In the genomic region with DNA sequence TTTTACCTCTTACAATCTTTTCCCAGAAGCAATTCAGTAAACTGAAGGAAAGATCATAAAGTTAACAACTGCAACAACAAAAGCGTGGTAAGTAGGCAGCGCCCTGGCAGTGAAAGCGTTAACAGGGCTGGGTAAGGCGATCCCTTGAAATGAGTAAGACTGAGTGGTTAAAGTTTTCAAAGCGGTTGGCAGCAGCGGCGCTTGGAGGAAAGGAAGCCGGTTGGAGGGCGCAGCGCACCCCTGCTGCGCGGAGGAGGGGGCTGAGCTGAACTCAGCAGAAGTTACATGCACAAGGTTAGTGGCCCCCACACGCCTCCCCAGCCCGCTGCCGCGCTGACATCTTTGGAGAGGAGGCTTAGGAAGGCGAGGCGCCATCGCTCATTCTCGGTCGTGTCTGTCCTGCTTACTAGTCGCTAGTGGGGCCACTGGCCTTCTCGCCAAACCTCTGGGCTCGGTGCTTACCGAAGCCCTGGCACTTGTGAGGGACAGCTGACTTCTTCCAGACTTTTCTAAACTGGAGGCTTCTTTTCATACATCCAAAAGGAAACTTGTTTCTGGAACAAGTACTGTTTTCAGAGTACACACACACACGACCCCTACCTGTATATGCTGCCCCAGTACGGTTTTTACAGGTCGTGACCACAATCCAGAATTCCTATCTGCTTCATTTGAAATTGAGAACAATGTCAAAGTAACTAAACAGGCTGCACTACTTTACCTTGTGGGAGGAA, we compare ENCODE assay signal across 8 cellular contexts. TPM values are rescaled to one million over a fixed set of nuclear protein-coding genes. Genes with fewer than 3 reads are reported as not detected.
DNase-seq lines count a peak whose midpoint lies in the region; ATAC-seq and TF ChIP-seq lines count a peak whose summit lies in the region.
"Had no signal": no experiment of that assay in that cellular context is flagged by ENCODE, and none has a peak within 500 bp of the region (broad histone marks: within the 10 kb centered on the region; RNA-seq: fewer than 3 reads in every experiment).

A gene with protein sequence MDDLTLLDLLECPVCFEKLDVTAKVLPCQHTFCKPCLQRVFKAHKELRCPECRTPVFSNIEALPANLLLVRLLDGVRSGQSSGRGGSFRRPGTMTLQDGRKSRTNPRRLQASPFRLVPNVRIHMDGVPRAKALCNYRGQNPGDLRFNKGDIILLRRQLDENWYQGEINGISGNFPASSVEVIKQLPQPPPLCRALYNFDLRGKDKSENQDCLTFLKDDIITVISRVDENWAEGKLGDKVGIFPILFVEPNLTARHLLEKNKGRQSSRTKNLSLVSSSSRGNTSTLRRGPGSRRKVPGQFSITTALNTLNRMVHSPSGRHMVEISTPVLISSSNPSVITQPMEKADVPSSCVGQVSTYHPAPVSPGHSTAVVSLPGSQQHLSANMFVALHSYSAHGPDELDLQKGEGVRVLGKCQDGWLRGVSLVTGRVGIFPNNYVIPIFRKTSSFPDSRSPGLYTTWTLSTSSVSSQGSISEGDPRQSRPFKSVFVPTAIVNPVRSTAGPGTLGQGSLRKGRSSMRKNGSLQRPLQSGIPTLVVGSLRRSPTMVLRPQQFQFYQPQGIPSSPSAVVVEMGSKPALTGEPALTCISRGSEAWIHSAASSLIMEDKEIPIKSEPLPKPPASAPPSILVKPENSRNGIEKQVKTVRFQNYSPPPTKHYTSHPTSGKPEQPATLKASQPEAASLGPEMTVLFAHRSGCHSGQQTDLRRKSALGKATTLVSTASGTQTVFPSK (plus strand): TSS at position 178 of the 731 bp plus-strand sequence. CDS start 1,351 bp downstream, outside the sequence.

- no TSS peak for BruUV-seq in Panc1 (replicated peaks; lab: Mats Ljungman, UMichigan)

- no peaks in the 10 kb centered on the region for H3K9me3 Mint-ChIP-seq in stimulated activated effector memory CD8-positive, alpha-beta T cell treated with anti-CD3 and anti-CD28 coated beads, Interleukin-12 subunit alpha, Interleukin-12 subunit beta, amount 100 ng/mL, for 72 hours
- H3K9me3 Mint-ChIP-seq: activated B cell treated with CpG ODN at 0.5 μM for 24 hours had no signal

- intact Hi-C loops in Panc1 (cut with micrococcal nuclease; ENCODE audit: unreplicated experiment): loop anchor here (5.0 kb wide), 1 partner anchor 99 kb away; a partner anchor contains a TSS
- intact Hi-C loops in left colon (cut with DNase I, micrococcal nuclease): no loop called here

- peaks cover 24% of the 10 kb centered on the region for H3K4me1 Mint-ChIP-seq in stimulated activated effector memory CD8-positive, alpha-beta T cell treated with anti-CD3 and anti-CD28 coated beads, Interleukin-12 subunit alpha, Interleukin-12 subunit beta, amount 100 ng/mL, for 72 hours
- H3K4me1 Mint-ChIP-seq: activated B cell treated with CpG ODN at 0.5 μM for 24 hours had no signal

- H3K27ac ChIP-seq in Panc1 (ENCODE audit: low read length): peak within 1 kb of the TSS; percentile 100

- DNase-seq in HCEC 1CT (peak; percentile 60), Panc1 (ENCODE audit: low read depth, low spot score) (no peak), cerebellar cortex (ENCODE audit: low spot score) (peak; percentile 82), left colon (peak; percentile 89 to 94), foreskin melanocyte (no peak)
- peak in 1 of 2 donors; percentile 58 for DNase-seq in stimulated activated effector memory CD8-positive, alpha-beta T cell treated with anti-CD3 and anti-CD28 coated beads, Interleukin-12 subunit alpha, Interleukin-12 subunit beta, amount 100 ng/mL, for 72 hours (ENCODE audit: low spot score in 2 of 2)
- DNase-seq: activated B cell treated with CpG ODN at 0.5 μM for 24 hours had no signal

- peaks cover 67% of the 10 kb centered on the region for H3K4me1 ChIP-seq in Panc1 (ENCODE audit: control insufficient read depth, insufficient read depth, low read length)

- ATAC-seq in Panc1 (peak; percentile 85), left colon (peak; percentile 72), HG03045 (IDR thresholded peaks at IDR 0.05; ENCODE audit: unreplicated experiment) (no peak)
- peak; percentile 63 for ATAC-seq in stimulated activated effector memory CD8-positive, alpha-beta T cell treated with anti-CD3 and anti-CD28 coated beads, Interleukin-12 subunit alpha, Interleukin-12 subunit beta, amount 100 ng/mL, for 72 hours

- in situ Hi-C loops in Panc1 (cut with HindIII; ENCODE audit: low pct_unique_long_range_greater_than_20kb, low sequenced_read_pairs): loop anchor here (5.0 kb wide), 1 partner anchor 84 kb away; no protein-coding TSS in a partner anchor

- H3K9me3 ChIP-seq in Panc1 (ENCODE audit: control insufficient read depth, insufficient read depth, low read depth, low read length): no peaks in the 10 kb centered on the region

- no peaks in the 10 kb centered on the region for H3K36me3 Mint-ChIP-seq in stimulated activated effector memory CD8-positive, alpha-beta T cell treated with anti-CD3 and anti-CD28 coated beads, Interleukin-12 subunit alpha, Interleukin-12 subunit beta, amount 100 ng/mL, for 72 hours

- CTCF ChIA-PET in Panc1 (lab: Charles Lee): interaction anchor here (0.6 kb wide), 1 partner anchor 102 kb away, joined by 3 read pairs; no protein-coding TSS in a partner anchor

- H3K36me3 ChIP-seq in Panc1 (ENCODE audit: control insufficient read depth, insufficient read depth, low read length): no peaks in the 10 kb centered on the region

- H3K4me3 Mint-ChIP-seq in stimulated activated effector memory CD8-positive, alpha-beta T cell treated with anti-CD3 and anti-CD28 coated beads, Interleukin-12 subunit alpha, Interleukin-12 subunit beta, amount 100 ng/mL, for 72 hours: peak within 1 kb of the TSS; percentile 47
- H3K4me3 Mint-ChIP-seq: activated B cell treated with CpG ODN at 0.5 μM for 24 hours had no signal

- POLR2A ChIA-PET in Panc1 (lab: Charles Lee): interaction anchor here (0.6 kb wide), 1 partner anchor 9 kb away, joined by 3 read pairs; no protein-coding TSS in a partner anchor

- H3K27ac Mint-ChIP-seq in stimulated activated effector memory CD8-positive, alpha-beta T cell treated with anti-CD3 and anti-CD28 coated beads, Interleukin-12 subunit alpha, Interleukin-12 subunit beta, amount 100 ng/mL, for 72 hours: no peak within 1 kb of the TSS
- H3K27ac Mint-ChIP-seq: activated B cell treated with CpG ODN at 0.5 μM for 24 hours had no signal

- TF ChIP-seq CTCF in Panc1 (IDR thresholded peaks at IDR 0.05): no peak

- H3K27me3 ChIP-seq in Panc1 (ENCODE audit: control insufficient read depth, insufficient read depth, low read length): no peaks in the 10 kb centered on the region

- peak within 1 kb of the TSS; percentile 46 to 76 for H3K4me3 ChIP-seq in Panc1 (ENCODE audit: low read depth in 2 of 2, low read length in 2 of 2)

RNA-seq across cellular contexts. Expression of the gene that starts here (rescaled TPM):
- total RNA-seq in Panc1 (2021; ENCODE audit: unreplicated experiment) (23.1 TPM), left colon (10 to 100 TPM; 54.9 to 62.9 TPM)
- 11.3 TPM for polyA plus RNA-seq in Panc1 (2012; ENCODE audit: insufficient read length)
- total RNA-seq: activated B cell treated with CpG ODN at 0.5 μM for 24 hours had no signal

Comparison
In these comparisons a context has a peak if more than half of its experiments do, and no peak if none do; other contexts are left out.
1. DNase-seq: peak in HCEC 1CT (single experiment), cerebellar cortex (single experiment) and left colon (2 of 2); none in Panc1 (single experiment) and foreskin melanocyte (single experiment).